ENCODE assay signal across 1 cellular context in genomic region chr11:34105079-34105956, GRCh38.
TF ChIP-seq lines count a peak whose summit lies in the region.

Gene NAT10 (plus strand): TSS chr11:34105629. CDS start chr11:34108226, 2,597 bp downstream.

TF ChIP-seq in HepG2, 621 proteins besides CTCF, POLR2A, EP300 and RAD21 (continued from another document and continues in another):
- TF ChIP-seq ZNF687 (CRISPR knock-in tag; IDR thresholded peaks at IDR 0.05) (peak; percentile 98), ZNF441 (CRISPR knock-in tag; IDR thresholded peaks at IDR 0.05; ENCODE audit: borderline replicate concordance) (no peak; the same call in 1 of the 2 replicates), GTF3A (CRISPR knock-in tag; conservative IDR thresholded peaks at IDR 0.05) (no peak), ZNF33A (CRISPR knock-in tag; IDR thresholded peaks at IDR 0.05; ENCODE audit: borderline replicate concordance) (0 out of 2 replicates have a peak, but pooled peaks have one; percentile 23), SNAPC2 (CRISPR knock-in tag; IDR thresholded peaks at IDR 0.05) (0 out of 2 replicates have a peak, but pooled peaks have one; percentile 67), SCMH1 (CRISPR knock-in tag; IDR thresholded peaks at IDR 0.05; ENCODE audit: borderline replicate concordance) (no peak), NFYC (CRISPR knock-in tag; IDR thresholded peaks at IDR 0.05) (peak; percentile 46), ZFP62 (CRISPR knock-in tag; IDR thresholded peaks at IDR 0.05) (no peak), FLYWCH1 (CRISPR knock-in tag; IDR thresholded peaks at IDR 0.05) (no peak), RORA (CRISPR knock-in tag; IDR thresholded peaks at IDR 0.05) (no peak), FIP1L1 (IDR thresholded peaks at IDR 0.05; ENCODE audit: borderline replicate concordance, insufficient read depth, low read depth, low read length) (0 out of 2 replicates have a peak, but pooled peaks have one; percentile 2), NPAS2 (CRISPR knock-in tag; IDR thresholded peaks at IDR 0.05; ENCODE audit: borderline replicate concordance) (no peak), POLR2G (IDR thresholded peaks at IDR 0.05; ENCODE audit: low read depth, low read length) (peak; percentile 95), RBAK (CRISPR knock-in tag; IDR thresholded peaks at IDR 0.05) (no peak), SUZ12 (IDR thresholded peaks at IDR 0.05; ENCODE audit: low read depth, low read length) (no peak), DBP (CRISPR knock-in tag; IDR thresholded peaks at IDR 0.05; ENCODE audit: not compliant biosample characterization) (no peak), RXRA (CRISPR knock-in tag; IDR thresholded peaks at IDR 0.05) (peak; percentile 83), BCLAF1 (IDR thresholded peaks at IDR 0.05) (no peak), NBN (conservative IDR thresholded peaks at IDR 0.05) (no peak), ZNF816 (CRISPR knock-in tag; IDR thresholded peaks at IDR 0.05; ENCODE audit: borderline replicate concordance) (0 out of 2 replicates have a peak, but pooled peaks have one; percentile 3), ZNF737 (CRISPR knock-in tag; IDR thresholded peaks at IDR 0.05; ENCODE audit: borderline replicate concordance) (peak; percentile 80; the same call in 1 of the 2 replicates), GLI4 (CRISPR knock-in tag; IDR thresholded peaks at IDR 0.05; ENCODE audit: borderline replicate concordance) (peak; percentile 80; the same call in 1 of the 2 replicates), PRDM15 (CRISPR knock-in tag; IDR thresholded peaks at IDR 0.05) (no peak), PCBP1 (IDR thresholded peaks at IDR 0.05; ENCODE audit: borderline replicate concordance, low read depth, low read length) (0 out of 2 replicates have a peak, but pooled peaks have one; percentile 44), EHMT2 (IDR thresholded peaks at IDR 0.05; ENCODE audit: borderline replicate concordance, low read depth, low read length) (no peak), MIER3 (CRISPR knock-in tag; IDR thresholded peaks at IDR 0.05; ENCODE audit: borderline replicate concordance) (peak; percentile 95), CHD2 (IDR thresholded peaks at IDR 0.05; ENCODE audit: low read depth, low read length) (peak; percentile 83), HHEX (CRISPR knock-in tag; IDR thresholded peaks at IDR 0.05) (peak; percentile 19; the same call in 1 of the 2 replicates), NRL (CRISPR knock-in tag; IDR thresholded peaks at IDR 0.05; ENCODE audit: borderline replicate concordance) (peak; percentile 93), ZNF383 (CRISPR knock-in tag; IDR thresholded peaks at IDR 0.05; ENCODE audit: borderline replicate concordance) (no peak), ZNF143 (CRISPR knock-in tag; IDR thresholded peaks at IDR 0.05) (peak; percentile 63), ZNF766 (CRISPR knock-in tag; IDR thresholded peaks at IDR 0.05; ENCODE audit: borderline replicate concordance) (peak; percentile 26; the same call in 1 of the 2 replicates), ZFP90 (CRISPR knock-in tag; IDR thresholded peaks at IDR 0.05; ENCODE audit: borderline replicate concordance) (peak; percentile 93; the same call in 1 of the 2 replicates), ZNF20 (CRISPR knock-in tag; IDR thresholded peaks at IDR 0.05) (no peak), ZNF891 (CRISPR knock-in tag; IDR thresholded peaks at IDR 0.05) (peak; percentile 93), ZNF446 (CRISPR knock-in tag; IDR thresholded peaks at IDR 0.05) (no peak), RARA (CRISPR knock-in tag; IDR thresholded peaks at IDR 0.05) (peak; percentile 58; the same call in 1 of the 2 replicates), FOXK1 (CRISPR knock-in tag; IDR thresholded peaks at IDR 0.05; ENCODE audit: borderline replicate concordance, low read depth) (peak; percentile 88; the same call in 1 of the 2 replicates), BHLHE40 (IDR thresholded peaks at IDR 0.05; ENCODE audit: low read length) (peak; percentile 99), ZBTB7B (CRISPR knock-in tag; IDR thresholded peaks at IDR 0.05) (0 out of 2 replicates have a peak, but pooled peaks have one; percentile 41), SALL1 (CRISPR knock-in tag; IDR thresholded peaks at IDR 0.05) (peak; percentile 91), ZNF292 (CRISPR knock-in tag; IDR thresholded peaks at IDR 0.05; ENCODE audit: borderline replicate concordance, low read depth) (no peak)
- TF ChIP-seq, protein P1, sequence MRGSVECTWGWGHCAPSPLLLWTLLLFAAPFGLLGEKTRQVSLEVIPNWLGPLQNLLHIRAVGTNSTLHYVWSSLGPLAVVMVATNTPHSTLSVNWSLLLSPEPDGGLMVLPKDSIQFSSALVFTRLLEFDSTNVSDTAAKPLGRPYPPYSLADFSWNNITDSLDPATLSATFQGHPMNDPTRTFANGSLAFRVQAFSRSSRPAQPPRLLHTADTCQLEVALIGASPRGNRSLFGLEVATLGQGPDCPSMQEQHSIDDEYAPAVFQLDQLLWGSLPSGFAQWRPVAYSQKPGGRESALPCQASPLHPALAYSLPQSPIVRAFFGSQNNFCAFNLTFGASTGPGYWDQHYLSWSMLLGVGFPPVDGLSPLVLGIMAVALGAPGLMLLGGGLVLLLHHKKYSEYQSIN (CRISPR knock-in tag; IDR thresholded peaks at IDR 0.05; ENCODE audit: borderline replicate concordance), result no peak
- TF ChIP-seq, protein P2, sequence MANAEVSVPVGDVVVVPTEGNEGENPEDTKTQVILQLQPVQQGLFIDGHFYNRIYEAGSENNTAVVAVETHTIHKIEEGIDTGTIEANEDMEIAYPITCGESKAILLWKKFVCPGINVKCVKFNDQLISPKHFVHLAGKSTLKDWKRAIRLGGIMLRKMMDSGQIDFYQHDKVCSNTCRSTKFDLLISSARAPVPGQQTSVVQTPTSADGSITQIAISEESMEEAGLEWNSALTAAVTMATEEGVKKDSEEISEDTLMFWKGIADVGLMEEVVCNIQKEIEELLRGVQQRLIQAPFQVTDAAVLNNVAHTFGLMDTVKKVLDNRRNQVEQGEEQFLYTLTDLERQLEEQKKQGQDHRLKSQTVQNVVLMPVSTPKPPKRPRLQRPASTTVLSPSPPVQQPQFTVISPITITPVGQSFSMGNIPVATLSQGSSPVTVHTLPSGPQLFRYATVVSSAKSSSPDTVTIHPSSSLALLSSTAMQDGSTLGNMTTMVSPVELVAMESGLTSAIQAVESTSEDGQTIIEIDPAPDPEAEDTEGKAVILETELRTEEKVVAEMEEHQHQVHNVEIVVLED (CRISPR knock-in tag; IDR thresholded peaks at IDR 0.05; ENCODE audit: borderline replicate concordance), result peak; percentile 89
- TF ChIP-seq, protein P3, sequence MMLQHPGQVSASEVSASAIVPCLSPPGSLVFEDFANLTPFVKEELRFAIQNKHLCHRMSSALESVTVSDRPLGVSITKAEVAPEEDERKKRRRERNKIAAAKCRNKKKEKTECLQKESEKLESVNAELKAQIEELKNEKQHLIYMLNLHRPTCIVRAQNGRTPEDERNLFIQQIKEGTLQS (CRISPR knock-in tag; IDR thresholded peaks at IDR 0.05), result peak; percentile 58
- TF ChIP-seq, protein P4, sequence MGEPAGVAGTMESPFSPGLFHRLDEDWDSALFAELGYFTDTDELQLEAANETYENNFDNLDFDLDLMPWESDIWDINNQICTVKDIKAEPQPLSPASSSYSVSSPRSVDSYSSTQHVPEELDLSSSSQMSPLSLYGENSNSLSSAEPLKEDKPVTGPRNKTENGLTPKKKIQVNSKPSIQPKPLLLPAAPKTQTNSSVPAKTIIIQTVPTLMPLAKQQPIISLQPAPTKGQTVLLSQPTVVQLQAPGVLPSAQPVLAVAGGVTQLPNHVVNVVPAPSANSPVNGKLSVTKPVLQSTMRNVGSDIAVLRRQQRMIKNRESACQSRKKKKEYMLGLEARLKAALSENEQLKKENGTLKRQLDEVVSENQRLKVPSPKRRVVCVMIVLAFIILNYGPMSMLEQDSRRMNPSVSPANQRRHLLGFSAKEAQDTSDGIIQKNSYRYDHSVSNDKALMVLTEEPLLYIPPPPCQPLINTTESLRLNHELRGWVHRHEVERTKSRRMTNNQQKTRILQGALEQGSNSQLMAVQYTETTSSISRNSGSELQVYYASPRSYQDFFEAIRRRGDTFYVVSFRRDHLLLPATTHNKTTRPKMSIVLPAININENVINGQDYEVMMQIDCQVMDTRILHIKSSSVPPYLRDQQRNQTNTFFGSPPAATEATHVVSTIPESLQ (CRISPR knock-in tag; conservative IDR thresholded peaks at IDR 0.05), result 0 out of 2 replicates have a peak, but pooled peaks have one; percentile 23
